15 cellular contexts compared by ENCODE assay signal in the genomic region with DNA sequence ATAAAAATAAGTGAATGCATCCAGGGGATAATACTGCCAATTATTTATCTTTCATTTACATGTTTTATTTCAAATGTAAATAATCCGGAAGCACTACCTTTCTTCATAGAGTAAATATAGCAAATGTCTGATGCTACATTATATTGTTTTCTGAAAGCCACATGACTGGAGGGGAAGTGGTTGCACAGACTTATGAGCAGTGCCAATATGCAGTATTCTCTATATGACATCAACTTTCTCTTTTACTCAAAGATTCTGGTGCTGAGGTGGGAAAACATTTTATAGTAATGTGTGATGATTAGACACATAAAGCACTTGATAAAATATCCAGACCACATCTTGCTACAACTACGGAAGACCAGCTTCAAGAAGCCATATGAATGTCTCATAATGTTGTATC.
DNase-seq lines count a peak whose midpoint lies in the region; ATAC-seq and TF ChIP-seq lines count a peak whose summit lies in the region.
"Had no signal": no experiment of that assay in that cellular context is flagged by ENCODE, and none has a peak within 500 bp of the region (broad histone marks: within the 10 kb centered on the region; RNA-seq: fewer than 3 reads in every experiment).

No MANE protein-coding gene starts in this region.

- DNase-seq in GM20000 (ENCODE audit: low spot score) (peak; percentile 1), NCI-H1694 (lab: John Stamatoyannopoulos, UW) (no peak), NCI-H1694 treated with DMSO at 0.1 percent for 48 hours (lab: John Stamatoyannopoulos, UW) (no peak)
- DNase-seq in activated CD8-positive, alpha-beta memory T cell treated with anti-CD3 and anti-CD28 coated beads, Interleukin-2, amount 50 U/mL, for 48 hours = no peak
- DNase-seq: activated naive CD8-positive, alpha-beta T cell treated with anti-CD3 and anti-CD28 coated beads for 36 hours; effector CD4-positive, alpha-beta T cell; left lung; NCI-H2081; NCI-H526 treated with DMSO at 0.1 percent for 48 hours; RPMI8226; substantia nigra had no signal

- TF ChIP-seq POLR2A in GM18505 (IDR thresholded peaks at IDR 0.05; ENCODE audit: borderline replicate concordance, extremely low read depth, insufficient read depth, insufficient read length) = no peak

- peak; percentile 90 for ATAC-seq in GM18505 (IDR thresholded peaks at IDR 0.05; ENCODE audit: unreplicated experiment)
- peak; percentile 88 for ATAC-seq in HG02973 (IDR thresholded peaks at IDR 0.05; ENCODE audit: unreplicated experiment)
- ATAC-seq in HG03565 (IDR thresholded peaks at IDR 0.05; ENCODE audit: unreplicated experiment) = peak; percentile 97
- ATAC-seq in HG02840 (IDR thresholded peaks at IDR 0.05; ENCODE audit: low FRiP score, unreplicated experiment) = no peak
- ATAC-seq: left lung had no signal

- no peak for TF ChIP-seq CTCF in GM20000 (IDR thresholded peaks at IDR 0.05; ENCODE audit: extremely low read depth, missing control alignments)
